ENCODE assay signal across 1 cellular context in the genomic region with DNA sequence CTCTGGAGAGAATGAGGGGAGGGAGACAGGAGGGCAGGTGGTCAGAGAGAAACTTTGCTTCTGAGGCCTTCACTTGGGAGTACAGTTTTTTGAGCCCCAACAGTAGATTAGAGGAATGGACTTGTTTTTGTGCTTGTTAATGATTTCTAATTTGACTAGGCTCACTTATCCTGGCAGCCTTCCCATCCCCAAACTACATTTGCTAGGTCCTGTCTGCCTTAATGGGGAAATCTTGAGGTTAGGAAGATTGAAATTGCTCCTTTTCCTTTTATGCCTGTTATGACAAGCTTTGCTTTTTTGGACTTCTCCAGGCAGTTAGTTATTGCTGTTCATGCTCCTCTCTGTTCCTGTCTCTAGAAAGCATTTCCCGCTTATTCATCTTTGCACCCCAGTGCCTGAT.
TF ChIP-seq lines count a peak whose summit lies in the region.

No MANE protein-coding gene starts in this region.

TF ChIP-seq in endothelial cell of umbilical vein, 7 proteins besides CTCF, POLR2A, EP300 and RAD21:
- TF ChIP-seq GATA2 (IDR thresholded peaks at IDR 0.05; ENCODE audit: insufficient read depth, insufficient read length, low read depth, low read length) (no peak), EZH2 (IDR thresholded peaks at IDR 0.05; ENCODE audit: borderline replicate concordance, low read depth, low read length, severe bottlenecking) (no peak), POLR2AphosphoS5 (IDR thresholded peaks at IDR 0.05; ENCODE audit: insufficient read depth, low read depth, low read length) (no peak), FOS (IDR thresholded peaks at IDR 0.05; ENCODE audit: borderline replicate concordance, insufficient read depth, low read length) (no peak), MYC (IDR thresholded peaks at IDR 0.05; ENCODE audit: low read depth, low read length) (no peak), JUN (IDR thresholded peaks at IDR 0.05; ENCODE audit: borderline replicate concordance, insufficient read depth, insufficient read length, low read depth) (no peak)
- TF ChIP-seq, protein P1, sequence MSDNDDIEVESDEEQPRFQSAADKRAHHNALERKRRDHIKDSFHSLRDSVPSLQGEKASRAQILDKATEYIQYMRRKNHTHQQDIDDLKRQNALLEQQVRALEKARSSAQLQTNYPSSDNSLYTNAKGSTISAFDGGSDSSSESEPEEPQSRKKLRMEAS (IDR thresholded peaks at IDR 0.05; ENCODE audit: insufficient read depth, insufficient read length): no peak
